Comparison of ENCODE assay signal across 8 cellular contexts in genomic region chr1:38071530-38072266, GRCh38. TPM values are rescaled to one million over a fixed set of nuclear protein-coding genes. Genes with fewer than 3 reads are reported as not detected.
A peak's percentile ranks its signal among the peaks of the same experiment; 100 is the strongest.
DNase-seq lines count a peak whose midpoint lies in the region; ATAC-seq and TF ChIP-seq lines count a peak whose summit lies in the region.

No MANE protein-coding gene starts in this region.

- TF ChIP-seq POLR2A in heart left ventricle (IDR thresholded peaks at IDR 0.05) (no peak), erythroblast (IDR thresholded peaks at IDR 0.05; ENCODE audit: low read length) (no peak)

- H3K4me3 Mint-ChIP-seq in type B pancreatic cell, result no peak overlapping the region

- H3K4me1 ChIP-seq in left ventricle myocardium inferior (peaks cover 7% of the 10 kb centered on the region), heart left ventricle (peaks cover 0 to 6% (median 0%) of the 10 kb centered on the region in 12 donors)

- no peaks in the 10 kb centered on the region for H3K36me3 Mint-ChIP-seq in type B pancreatic cell

- ATAC-seq in heart left ventricle, result no peak

- H3K9me3 ChIP-seq in left ventricle myocardium inferior (replicated peaks), result no peaks in the 10 kb centered on the region
- H3K9me3 ChIP-seq in heart left ventricle, result no peaks in the 10 kb centered on the region

- no peaks in the 10 kb centered on the region for H3K9me3 Mint-ChIP-seq in type B pancreatic cell

- DNase-seq in left ventricle myocardium inferior (no peak), heart left ventricle (no peak), NCI-H82 (lab: John Stamatoyannopoulos, UW) (peak; percentile 60), erythroblast (lab: John Stamatoyannopoulos, UW) (peak; percentile 19 to 35), type B pancreatic cell (ENCODE audit: extremely low spot score, unreplicated experiment) (no peak), activated gamma-delta T cell (lab: John Stamatoyannopoulos, UW) (no peak), NCI-H2081 treated with DMSO at 0.1 percent for 48 hours (lab: John Stamatoyannopoulos, UW) (no peak), NCI-H146 treated with DMSO at 0.1 percent for 48 hours (lab: John Stamatoyannopoulos, UW; ENCODE audit: unreplicated experiment) (no peak)

- intact Hi-C loops in left ventricle myocardium inferior (cut with micrococcal nuclease) (no loop called here), heart left ventricle (cut with DNase I) (no loop called here)

- peaks cover 94% of the 10 kb centered on the region for H3K27me3 ChIP-seq in left ventricle myocardium inferior (ENCODE audit: low read depth)
- peaks cover 0 to 59% (median 11%) of the 10 kb centered on the region in 9 donors for H3K27me3 ChIP-seq in heart left ventricle

- 38 to 44% (median 42%) methylated on average over 7 of the region's 7 CpGs for WGBS in heart left ventricle, 4 donors

- H3K36me3 ChIP-seq in left ventricle myocardium inferior (no peaks in the 10 kb centered on the region), heart left ventricle (no peaks in the 10 kb centered on the region)

- H3K27ac ChIP-seq in left ventricle myocardium inferior (replicated peaks), result no peak overlapping the region
- H3K27ac ChIP-seq in heart left ventricle, result no peak overlapping the region

- no peak overlapping the region for H3K27ac Mint-ChIP-seq in type B pancreatic cell

- H3K27me3 Mint-ChIP-seq in type B pancreatic cell, result peaks cover 69% of the 10 kb centered on the region

- no peak overlapping the region for H3K4me3 ChIP-seq in left ventricle myocardium inferior
- H3K4me3 ChIP-seq in heart left ventricle, result no peak overlapping the region

- TF ChIP-seq CTCF in left ventricle myocardium inferior (IDR thresholded peaks at IDR 0.05; ENCODE audit: borderline replicate concordance), result peak; percentile 28
- peak in 3 of 12 donors; percentile 16 to 22 (median 21) for TF ChIP-seq CTCF in heart left ventricle (IDR thresholded peaks at IDR 0.05)
- TF ChIP-seq CTCF in type B pancreatic cell (conservative IDR thresholded peaks at IDR 0.05), result peak; percentile 50

- peaks cover 9% of the 10 kb centered on the region for H3K4me1 Mint-ChIP-seq in type B pancreatic cell (ENCODE audit: unreplicated experiment)

RNA-seq across cellular contexts. Expression of gene POU3F1, which starts 25.1 kb away (rescaled TPM):
- total RNA-seq in left ventricle myocardium inferior (0.11 TPM), heart left ventricle (under 1 TPM in 2 of 9 donors, not detected in 7; 0.17 to 0.18 TPM), type B pancreatic cell (ENCODE audit: low replicate concordance) (0.69 and 2.8 TPM in 2 replicates)
- not detected for polyA plus RNA-seq in heart left ventricle

RNA-seq across cellular contexts. Expression of gene UTP11, which starts 59.2 kb away (rescaled TPM):
- total RNA-seq in left ventricle myocardium inferior, result 39.6 TPM
- total RNA-seq in heart left ventricle, result 10 to 100 TPM; 30.7 to 43.7 (median 36.5) TPM
- polyA plus RNA-seq in heart left ventricle, result 10 to 100 TPM; 36.2 to 51.6 TPM
- 22.7 and 33.1 TPM in 2 replicates for total RNA-seq in type B pancreatic cell (ENCODE audit: low replicate concordance)

Comparison
In these comparisons a context has a peak if more than half of its experiments do, and no peak if none do; other contexts are left out.
1. DNase-seq: peak in NCI-H82 (single experiment) and erythroblast (2 of 2); none in left ventricle myocardium inferior (single experiment), heart left ventricle (0 of 5), type B pancreatic cell (single experiment), activated gamma-delta T cell (single experiment), NCI-H2081 treated with DMSO at 0.1 percent for 48 hours (single experiment) and NCI-H146 treated with DMSO at 0.1 percent for 48 hours (single experiment).